Comparison of ENCODE assay signal across 17 cellular contexts in the genomic region with DNA sequence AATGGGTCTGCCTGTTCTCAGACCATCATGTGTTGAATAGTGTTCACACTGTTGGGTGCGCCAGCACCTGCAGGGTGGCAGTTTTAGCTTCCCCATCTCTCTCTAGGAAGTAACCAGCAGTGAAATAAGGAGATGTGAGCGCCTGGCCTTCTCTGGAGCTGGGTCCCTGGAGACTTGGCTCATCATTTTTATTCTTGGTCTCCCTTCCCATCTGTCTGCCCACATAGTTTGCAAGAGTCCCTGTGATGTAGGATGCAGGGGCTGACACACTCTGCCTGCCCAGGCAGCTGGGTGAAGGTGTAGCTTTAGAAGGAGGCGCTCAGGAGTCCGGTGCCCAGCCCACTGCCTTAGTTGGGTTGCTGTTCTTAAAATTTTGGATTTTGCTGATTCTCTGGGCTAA.
DNase-seq lines count a peak whose midpoint lies in the region; ATAC-seq and TF ChIP-seq lines count a peak whose summit lies in the region.
"Had no signal": no experiment of that assay in that cellular context is flagged by ENCODE, and none has a peak within 500 bp of the region (broad histone marks: within the 10 kb centered on the region; RNA-seq: fewer than 3 reads in every experiment).

No MANE protein-coding gene starts in this region.

- 0 out of 2 replicates have a peak, but pooled peaks cover 3% of the 10 kb centered on the region for H4K20me1 ChIP-seq in DND-41 (ENCODE audit: insufficient read depth, low read length)

- H3K27ac ChIP-seq in DND-41 (ENCODE audit: low read length): 0 out of 2 replicates have a peak overlapping the region, but pooled peaks have one; percentile 12
- H3K27ac ChIP-seq: C4-2B, SJCRH30 had no signal

- no peaks in the 10 kb centered on the region for H3K79me2 ChIP-seq in DND-41 (ENCODE audit: insufficient read depth, low read length)

- no peak overlapping the region for H2AFZ ChIP-seq in DND-41 (ENCODE audit: low read depth, low read length)

- no peak overlapping the region for H3K4me2 ChIP-seq in DND-41 (ENCODE audit: insufficient read depth, low read length)

- H3K9ac ChIP-seq in DND-41 (ENCODE audit: low read depth, low read length): no peak overlapping the region

- H3K36me3 ChIP-seq in DND-41 (ENCODE audit: insufficient read depth, low read length): peaks cover 29% of the 10 kb centered on the region
- H3K36me3 ChIP-seq: MG63, SJCRH30 had no signal

- H3K4me1 ChIP-seq in DND-41 (ENCODE audit: insufficient read depth, low read length): peaks cover 6% of the 10 kb centered on the region; the same call in 1 of the 2 replicates
- H3K4me1 ChIP-seq: SJCRH30 had no signal

- DNase-seq in activated effector memory CD4-positive, alpha-beta T cell treated with anti-CD3 and anti-CD28 coated beads, Interleukin-2, amount 50 U/mL, for 16 hours: peak; percentile 56
- DNase-seq in activated effector memory CD4-positive, alpha-beta T cell treated with Interleukin-2 at 50 U/mL for 16 hours: no peak
- DNase-seq in DND-41 (no peak), NCI-H345 treated with DMSO at 0.1 percent for 48 hours (lab: John Stamatoyannopoulos, UW; ENCODE audit: unreplicated experiment) (peak; percentile 67), NCI-H226 (no peak), GM03348 (ENCODE audit: low spot score) (no peak)
- DNase-seq in activated naive CD4-positive, alpha-beta T cell treated with anti-CD3 and anti-CD28 coated beads, Interleukin-2, amount 50 U/mL, for 16 hours: no peak
- DNase-seq: DMS153, GOT3, Kasumi-1, MG63, NCI-H1105, NCI-H446 treated with DMSO at 0.1 percent for 48 hours, NCI-H774, SJCRH30 had no signal

- no peaks in the 10 kb centered on the region for H3K9me3 ChIP-seq in DND-41 (ENCODE audit: insufficient read depth, low read length, severe bottlenecking)
- H3K9me3 ChIP-seq: MG63, SJCRH30 had no signal

- H3K4me3 ChIP-seq in DND-41 (ENCODE audit: low read depth in 1 of 2, low read length in 2 of 2): no peak overlapping the region
- H3K4me3 ChIP-seq: MG63, SJCRH30 had no signal

- peak; percentile 15; the same call in 1 of the 3 replicates for ATAC-seq in DND-41 (ENCODE audit: insufficient read depth, low read depth)
- ATAC-seq: HCT116 had no signal

- no peaks in the 10 kb centered on the region for H3K27me3 ChIP-seq in DND-41 (ENCODE audit: insufficient read depth, low read length, poor library complexity)
- H3K27me3 ChIP-seq: MG63, SJCRH30 had no signal

- TF ChIP-seq CTCF in DND-41 (IDR thresholded peaks at IDR 0.05; ENCODE audit: borderline replicate concordance, extremely low read depth, low read length, poor library complexity, severe bottlenecking): no peak

Comparison
In these comparisons a context has a peak if more than half of its experiments do, and no peak if none do; other contexts are left out.
1. DNase-seq: peak in activated effector memory CD4-positive, alpha-beta T cell treated with anti-CD3 and anti-CD28 coated beads, Interleukin-2, amount 50 U/mL, for 16 hours (single experiment) and NCI-H345 treated with DMSO at 0.1 percent for 48 hours (single experiment); none in activated effector memory CD4-positive, alpha-beta T cell treated with Interleukin-2 at 50 U/mL for 16 hours (single experiment), DND-41 (single experiment), NCI-H226 (single experiment), activated naive CD4-positive, alpha-beta T cell treated with anti-CD3 and anti-CD28 coated beads, Interleukin-2, amount 50 U/mL, for 16 hours (single experiment) and GM03348 (single experiment).